In the genomic region with DNA sequence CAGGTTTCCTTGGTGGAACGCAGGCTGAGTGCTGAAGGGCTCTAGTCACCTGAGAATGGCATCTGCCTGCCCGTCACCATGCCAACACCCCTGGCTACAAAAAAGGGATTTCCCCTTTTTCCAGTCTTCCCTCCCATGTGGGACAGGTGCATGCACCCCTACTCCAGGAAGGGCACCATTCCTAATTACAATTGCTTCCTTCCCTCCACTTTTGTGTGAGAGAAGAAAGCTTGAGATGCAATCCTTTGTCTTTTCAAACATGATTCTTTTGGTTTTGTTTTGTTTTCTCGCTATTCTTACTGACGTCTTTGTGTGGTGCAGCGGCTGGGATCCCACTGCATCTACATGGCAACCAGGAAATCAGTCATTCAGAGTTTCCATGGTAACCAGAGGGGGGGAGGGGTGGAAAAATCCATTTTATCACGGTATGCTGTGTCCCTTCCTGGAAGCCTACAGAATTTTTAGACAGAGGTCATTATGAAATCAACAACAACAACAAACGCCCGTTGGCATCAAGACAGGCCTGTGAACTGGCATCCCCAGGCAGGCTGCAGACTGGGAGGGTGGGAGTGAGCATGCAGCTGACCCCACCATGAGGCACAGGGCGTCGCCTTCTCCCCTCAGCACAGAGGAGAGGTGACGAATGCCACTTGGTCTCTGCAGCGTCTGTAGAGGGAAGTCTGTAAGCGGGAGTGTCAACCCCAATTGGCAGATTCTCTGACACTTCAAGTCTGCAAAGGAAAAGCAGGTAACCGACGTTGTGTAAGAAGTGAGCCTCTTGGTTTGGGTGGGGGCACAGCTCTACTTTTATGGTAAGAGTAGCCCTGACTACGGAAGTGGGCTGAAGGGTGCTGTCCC, we compare ENCODE assay signal across 8 cellular contexts. TPM values are rescaled to one million over a fixed set of nuclear protein-coding genes. Genes with fewer than 3 reads are reported as not detected.
DNase-seq lines count a peak whose midpoint lies in the region; ATAC-seq and TF ChIP-seq lines count a peak whose summit lies in the region.

No MANE protein-coding gene starts in this region.

- H4K20me1 ChIP-seq in smooth muscle cell (ENCODE audit: low read depth) = no peaks in the 10 kb centered on the region

- in situ Hi-C loops in KBM-7 (cut with MboI; ENCODE audit: low pct_unique_long_range_greater_than_20kb, low sequenced_read_pairs) = no loop called here

- H3K9me3 Mint-ChIP-seq in T-helper 1 cell treated with Interleukin-12 subunit alpha and Interleukin-12 subunit beta and Interleukin-4 antibody, amounts not matched to agents 30 μg/mL and 1 μg/mL, for 36 hours = peaks cover 19% of the 10 kb centered on the region

- peak overlapping the region; percentile 82 for H3K4me3 Mint-ChIP-seq in T-helper 1 cell treated with Interleukin-12 subunit alpha and Interleukin-12 subunit beta and Interleukin-4 antibody, amounts not matched to agents 30 μg/mL and 1 μg/mL, for 36 hours

- DNase-seq in DMS53 treated with DMSO at 0.1 percent for 48 hours (lab: John Stamatoyannopoulos, UW; ENCODE audit: unreplicated experiment) = peak; percentile 57
- DNase-seq in KBM-7 = peak; percentile 97
- peak; percentile 81 for DNase-seq in iPS-NIHi11 (ENCODE audit: low spot score)
- DNase-seq in smooth muscle cell (lab: John Stamatoyannopoulos, UW; ENCODE audit: unreplicated experiment) = no peak
- no peak for DNase-seq in HK-2 (ENCODE audit: unreplicated experiment)

- peak overlapping the region; percentile 98 for H3K27ac Mint-ChIP-seq in T-helper 1 cell treated with Interleukin-12 subunit alpha and Interleukin-12 subunit beta and Interleukin-4 antibody, amounts not matched to agents 30 μg/mL and 1 μg/mL, for 36 hours

- no peaks in the 10 kb centered on the region for H3K27me3 ChIP-seq in smooth muscle cell (ENCODE audit: low read depth)

- H3K27ac ChIP-seq in angular gyrus (ENCODE audit: low read depth, low read length) = peak overlapping the region; percentile 66
- no peak overlapping the region for H3K27ac ChIP-seq in smooth muscle cell (ENCODE audit: low read depth)

- no peaks in the 10 kb centered on the region for H3K27me3 Mint-ChIP-seq in T-helper 1 cell treated with Interleukin-12 subunit alpha and Interleukin-12 subunit beta and Interleukin-4 antibody, amounts not matched to agents 30 μg/mL and 1 μg/mL, for 36 hours (ENCODE audit: low read depth)

- TF ChIP-seq CTCF in smooth muscle cell (IDR thresholded peaks at IDR 0.05; ENCODE audit: borderline replicate concordance, insufficient read depth, poor library complexity, severe bottlenecking) = no peak

- no peak overlapping the region for H3K9ac ChIP-seq in smooth muscle cell (ENCODE audit: low read depth)

- H3K9me3 ChIP-seq in smooth muscle cell (replicated peaks; ENCODE audit: low read depth) = no peaks in the 10 kb centered on the region

- no peak overlapping the region for H3K4me3 ChIP-seq in smooth muscle cell

- ATAC-seq in GM21390 (IDR thresholded peaks at IDR 0.05; ENCODE audit: unreplicated experiment) = peak; percentile 68

- H3K36me3 ChIP-seq in smooth muscle cell (ENCODE audit: low read depth) = no peaks in the 10 kb centered on the region

- peaks cover 16% of the 10 kb centered on the region for H3K4me1 ChIP-seq in smooth muscle cell (ENCODE audit: low read depth)

- H3F3A ChIP-seq in smooth muscle cell (ENCODE audit: low read depth) = no peaks in the 10 kb centered on the region

- no peaks in the 10 kb centered on the region for H3K79me2 ChIP-seq in smooth muscle cell (ENCODE audit: low read depth)

- peak overlapping the region; percentile 32 for H3K4me2 ChIP-seq in smooth muscle cell

- peaks cover 49% of the 10 kb centered on the region for H3K4me1 Mint-ChIP-seq in T-helper 1 cell treated with Interleukin-12 subunit alpha and Interleukin-12 subunit beta and Interleukin-4 antibody, amounts not matched to agents 30 μg/mL and 1 μg/mL, for 36 hours (ENCODE audit: low read depth)

- peak overlapping the region; percentile 56 for H2AFZ ChIP-seq in smooth muscle cell (ENCODE audit: low read depth)

- peaks cover 20% of the 10 kb centered on the region for H3K36me3 Mint-ChIP-seq in T-helper 1 cell treated with Interleukin-12 subunit alpha and Interleukin-12 subunit beta and Interleukin-4 antibody, amounts not matched to agents 30 μg/mL and 1 μg/mL, for 36 hours (ENCODE audit: low read depth)

- 34% methylated on average over 16 of the region's 16 CpGs for WGBS in smooth muscle cell (ENCODE audit: low lambda C conversion rate)

RNA-seq across cellular contexts. Expression of gene GNG2, which starts 13.6 kb away (rescaled TPM):
- total RNA-seq in smooth muscle cell = 128 and 132 TPM in 2 replicates
- polyA plus RNA-seq in smooth muscle cell = 61.5 and 83.6 TPM in 2 replicates

Comparison
In these comparisons a context has a peak if more than half of its experiments do, and no peak if none do; other contexts are left out.
1. DNase-seq: peak in DMS53 treated with DMSO at 0.1 percent for 48 hours (single experiment), KBM-7 (single experiment) and iPS-NIHi11 (single experiment); none in smooth muscle cell (single experiment) and HK-2 (single experiment).